Comparison of ENCODE assay signal across 36 cellular contexts in genomic region chr16:69298261-69298660, GRCh38. TPM values are rescaled to one million over a fixed set of nuclear protein-coding genes. Genes with fewer than 3 reads are reported as not detected.
"Had no signal": no experiment of that assay in that cellular context is flagged by ENCODE, and none has a peak within 500 bp of the region (broad histone marks: within the 10 kb centered on the region; RNA-seq: fewer than 3 reads in every experiment).

No MANE protein-coding gene starts in this region.

- H3K4me3 Mint-ChIP-seq: activated CD4-positive, alpha-beta memory T cell treated with anti-CD3 and anti-CD28 coated beads, Interleukin-2, amount 10 ng/mL, durations not matched to agents 7 days and 5 days; activated CD8-positive, alpha-beta memory T cell treated with anti-CD3 and anti-CD28 coated beads, Interleukin-2, amount 10 ng/mL, durations not matched to agents 7 days and 5 days; activated naive CD8-positive, alpha-beta T cell treated with anti-CD3 and anti-CD28 coated beads for 36 hours; activated T-helper 17 cell treated with anti-CD3 and anti-CD28 coated beads, Interleukin-2, amount 50 U/mL, for 72 hours; T-cell had no signal

- H3K4me1 Mint-ChIP-seq: activated CD4-positive, alpha-beta memory T cell treated with anti-CD3 and anti-CD28 coated beads, Interleukin-2, amount 10 ng/mL, durations not matched to agents 7 days and 5 days; activated CD8-positive, alpha-beta memory T cell treated with anti-CD3 and anti-CD28 coated beads, Interleukin-2, amount 10 ng/mL, durations not matched to agents 7 days and 5 days; activated naive CD8-positive, alpha-beta T cell treated with anti-CD3 and anti-CD28 coated beads for 36 hours; T-cell had no signal

- H3K27me3 Mint-ChIP-seq: activated CD4-positive, alpha-beta memory T cell treated with anti-CD3 and anti-CD28 coated beads, Interleukin-2, amount 10 ng/mL, durations not matched to agents 7 days and 5 days; activated CD8-positive, alpha-beta memory T cell treated with anti-CD3 and anti-CD28 coated beads, Interleukin-2, amount 10 ng/mL, durations not matched to agents 7 days and 5 days; activated naive CD8-positive, alpha-beta T cell treated with anti-CD3 and anti-CD28 coated beads for 36 hours; activated T-helper 17 cell treated with anti-CD3 and anti-CD28 coated beads, Interleukin-2, amount 50 U/mL, for 72 hours; T-cell had no signal

- DNase-seq: activated CD4-positive, alpha-beta memory T cell treated with anti-CD3 and anti-CD28 coated beads, Interleukin-2, amount 10 ng/mL, durations not matched to agents 7 days and 5 days; activated CD4-positive, alpha-beta T cell treated with anti-CD3 and anti-CD28 coated beads for 1 hour; activated CD4-positive, alpha-beta T cell treated with anti-CD3 and anti-CD28 coated beads for 48 hours; activated CD4-positive, CD25-positive, alpha-beta regulatory T cell; activated CD8-positive, alpha-beta memory T cell treated with anti-CD3 and anti-CD28 coated beads for 24 hours; activated CD8-positive, alpha-beta memory T cell treated with anti-CD3 and anti-CD28 coated beads, Interleukin-2, amount 10 ng/mL, durations not matched to agents 7 days and 5 days; activated CD8-positive, alpha-beta memory T cell treated with anti-CD3 and anti-CD28 coated beads, Interleukin-2, amount 50 U/mL, for 48 hours; activated effector memory CD4-positive, alpha-beta T cell treated with anti-CD3 and anti-CD28 coated beads, Interleukin-2, amount 50 U/mL, for 16 hours; activated naive CD4-positive, alpha-beta T cell; activated naive CD4-positive, alpha-beta T cell treated with anti-CD3 and anti-CD28 coated beads, Interleukin-2, amount 50 U/mL, for 16 hours; activated naive CD8-positive, alpha-beta T cell treated with anti-CD3 and anti-CD28 coated beads for 36 hours; activated T-cell treated with anti-CD3 and anti-CD28 coated beads, Interleukin-2, amount 50 U/mL, for 48 hours; amniotic stem cell; aorta; brain microvascular endothelial cell; central memory CD4-positive, alpha-beta T cell; Karpas-422; KBM-7; NCI-H1105; NCI-H1436; NCI-H1694; NCI-H1930; NCI-H2081 treated with DMSO at 0.1 percent for 48 hours; NCI-H226; NCI-H446 treated with DMSO at 0.1 percent for 48 hours; NCI-H524; NCI-H69; SHP77 treated with DMSO at 0.1 percent for 48 hours; T-cell; T1000; WERI-Rb-1 had no signal

- ATAC-seq: activated CD8-positive, alpha-beta memory T cell treated with anti-CD3 and anti-CD28 coated beads, Interleukin-2, amount 10 ng/mL, durations not matched to agents 7 days and 5 days; activated T-helper 17 cell treated with anti-CD3 and anti-CD28 coated beads, Interleukin-2, amount 50 U/mL, for 72 hours; Panc1; SK-N-SH treated with all-trans-retinoic acid at 6 μM for 48 hours; T-cell had no signal

- H3K9me3 Mint-ChIP-seq: activated CD4-positive, alpha-beta memory T cell treated with anti-CD3 and anti-CD28 coated beads, Interleukin-2, amount 10 ng/mL, durations not matched to agents 7 days and 5 days; activated naive CD8-positive, alpha-beta T cell treated with anti-CD3 and anti-CD28 coated beads for 36 hours; activated T-helper 17 cell treated with anti-CD3 and anti-CD28 coated beads, Interleukin-2, amount 50 U/mL, for 72 hours; T-cell had no signal

- H3K4me1 ChIP-seq: SJSA1 had no signal

- H3K4me3 ChIP-seq: SJSA1 had no signal

- H3K27ac ChIP-seq: brain microvascular endothelial cell, SJSA1, WERI-Rb-1 had no signal

- H3K27ac Mint-ChIP-seq: activated CD4-positive, alpha-beta memory T cell treated with anti-CD3 and anti-CD28 coated beads, Interleukin-2, amount 10 ng/mL, durations not matched to agents 7 days and 5 days; activated CD8-positive, alpha-beta memory T cell treated with anti-CD3 and anti-CD28 coated beads, Interleukin-2, amount 10 ng/mL, durations not matched to agents 7 days and 5 days; activated naive CD8-positive, alpha-beta T cell treated with anti-CD3 and anti-CD28 coated beads for 36 hours; activated T-helper 17 cell treated with anti-CD3 and anti-CD28 coated beads, Interleukin-2, amount 50 U/mL, for 72 hours; T-cell had no signal

- H3K27me3 ChIP-seq: brain microvascular endothelial cell, SJSA1 had no signal

- H3K9me3 ChIP-seq: SJSA1 had no signal

RNA-seq across cellular contexts. Expression of gene TMED6, which starts 53.3 kb away (rescaled TPM):
- total RNA-seq: RPMI7951 had no signal
